Comparison of ENCODE assay signal across 8 cellular contexts in the genomic region with DNA sequence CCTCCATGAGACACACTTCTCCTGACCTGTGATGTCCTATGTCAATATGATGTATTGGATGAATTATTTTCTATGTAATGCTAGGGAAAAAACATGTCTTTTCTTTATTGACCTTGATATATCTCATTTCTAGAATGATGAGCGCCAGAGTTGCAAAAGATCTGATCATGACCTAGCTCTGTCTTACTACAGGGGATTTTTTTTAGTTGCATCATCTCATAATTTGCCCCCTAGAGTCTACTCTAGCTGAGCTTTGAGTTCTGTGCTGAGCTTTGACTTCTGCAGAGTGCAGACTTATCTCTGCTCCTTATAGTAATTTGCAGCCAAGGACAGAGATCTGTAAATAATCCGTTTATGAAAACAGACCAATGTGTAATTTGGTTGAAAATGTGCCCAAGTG.
"Had no signal": no experiment of that assay in that cellular context is flagged by ENCODE, and none has a peak within 500 bp of the region (broad histone marks: within the 10 kb centered on the region; RNA-seq: fewer than 3 reads in every experiment).

No MANE protein-coding gene starts in this region.

- H3K4me3 ChIP-seq: K562 had no signal

- H3K9ac ChIP-seq: KMS-11 had no signal

- DNase-seq: IMR-90, KBM-7, KG1 had no signal

- FAIRE-seq: HepG2, HTR-8/SVneo, K562 had no signal

- H3K27ac ChIP-seq: HL-60, KMS-11 had no signal

- ATAC-seq: HepG2, K562 had no signal

- H3K4me2 ChIP-seq: KMS-11 had no signal
